Comparison of ENCODE assay signal across 8 cellular contexts in genomic region chr3:149129326-149130123, GRCh38. TPM values are rescaled to one million over a fixed set of nuclear protein-coding genes. Genes with fewer than 3 reads are reported as not detected.
A peak's percentile ranks its signal among the peaks of the same experiment; 100 is the strongest.
DNase-seq lines count a peak whose midpoint lies in the region; ATAC-seq, FAIRE-seq and TF ChIP-seq lines count a peak whose summit lies in the region.

A gene with protein sequence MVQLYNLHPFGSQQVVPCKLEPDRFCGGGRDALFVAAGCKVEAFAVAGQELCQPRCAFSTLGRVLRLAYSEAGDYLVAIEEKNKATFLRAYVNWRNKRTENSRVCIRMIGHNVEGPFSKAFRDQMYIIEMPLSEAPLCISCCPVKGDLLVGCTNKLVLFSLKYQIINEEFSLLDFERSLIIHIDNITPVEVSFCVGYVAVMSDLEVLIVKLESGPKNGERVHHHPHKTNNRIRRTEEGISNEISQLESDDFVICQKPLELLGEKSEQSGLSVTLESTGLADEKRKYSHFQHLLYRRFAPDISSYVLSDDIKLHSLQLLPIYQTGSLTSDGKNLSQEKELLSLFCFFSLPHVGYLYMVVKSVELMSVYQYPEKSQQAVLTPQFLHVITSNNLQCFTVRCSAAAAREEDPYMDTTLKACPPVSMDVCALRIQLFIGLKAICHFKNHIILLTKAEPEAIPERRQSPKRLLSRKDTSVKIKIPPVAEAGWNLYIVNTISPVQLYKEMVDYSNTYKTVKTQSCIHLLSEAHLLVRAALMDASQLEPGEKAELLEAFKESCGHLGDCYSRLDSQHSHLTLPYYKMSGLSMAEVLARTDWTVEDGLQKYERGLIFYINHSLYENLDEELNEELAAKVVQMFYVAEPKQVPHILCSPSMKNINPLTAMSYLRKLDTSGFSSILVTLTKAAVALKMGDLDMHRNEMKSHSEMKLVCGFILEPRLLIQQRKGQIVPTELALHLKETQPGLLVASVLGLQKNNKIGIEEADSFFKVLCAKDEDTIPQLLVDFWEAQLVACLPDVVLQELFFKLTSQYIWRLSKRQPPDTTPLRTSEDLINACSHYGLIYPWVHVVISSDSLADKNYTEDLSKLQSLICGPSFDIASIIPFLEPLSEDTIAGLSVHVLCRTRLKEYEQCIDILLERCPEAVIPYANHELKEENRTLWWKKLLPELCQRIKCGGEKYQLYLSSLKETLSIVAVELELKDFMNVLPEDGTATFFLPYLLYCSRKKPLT (plus strand): TSS chr3:149129638. CDS start chr3:149129724, 86 bp downstream.

- H3K4me3 ChIP-seq in keratinocyte (ENCODE audit: control insufficient read depth in 2 of 3, extremely low read depth in 1 of 3, insufficient read depth in 2 of 3, low read depth in 1 of 3, low read length in 3 of 3) = peak within 1 kb of the TSS; percentile 90 to 98 (median 96)

- no peak for TF ChIP-seq CTCF in keratinocyte (optimal IDR thresholded peaks at IDR 0.05 in 1 of 3, IDR thresholded peaks at IDR 0.05 in 1 of 3, conservative IDR thresholded peaks at IDR 0.05 in 1 of 3; ENCODE audit: extremely low read depth in 1 of 3, insufficient read depth in 2 of 3, low read length in 3 of 3)

- H3K4me1 ChIP-seq in keratinocyte (ENCODE audit: control insufficient read depth, extremely low read depth, insufficient read depth, low read length) = peaks cover 11% of the 10 kb centered on the region

- FAIRE-seq in keratinocyte (lab: Jason Lieb, UNC) = no peak

- H3K9me3 ChIP-seq in keratinocyte (ENCODE audit: control insufficient read depth, low read depth, low read length) = no peaks in the 10 kb centered on the region

- peak within 1 kb of the TSS; percentile 88 for H2AFZ ChIP-seq in keratinocyte (ENCODE audit: control insufficient read depth, low read length)

- no peaks in the 10 kb centered on the region for H3K27me3 ChIP-seq in keratinocyte (ENCODE audit: control insufficient read depth, extremely low read depth, insufficient read depth, low read length)

- H3K79me2 ChIP-seq in keratinocyte (ENCODE audit: control insufficient read depth, insufficient read depth, low read length) = peaks cover 16% of the 10 kb centered on the region

- H3K27ac ChIP-seq in keratinocyte (ENCODE audit: control insufficient read depth, insufficient read depth, low read length) = peak within 1 kb of the TSS; percentile 74

- dilution Hi-C loops in keratinocyte (cut with MboI; ENCODE audit: extremely low pct_ligation_motif_present, low sequenced_read_pairs) = no loop called here

- H3K4me2 ChIP-seq in keratinocyte (ENCODE audit: control insufficient read depth, extremely low read depth, insufficient read depth, low read depth, low read length) = peak within 1 kb of the TSS; percentile 94

- peak; percentile 89 for TF ChIP-seq POLR2A in GM19193 (IDR thresholded peaks at IDR 0.05; ENCODE audit: extremely low read depth, insufficient read depth, insufficient read length)

- H3K36me3 ChIP-seq in keratinocyte (ENCODE audit: control insufficient read depth in 2 of 2, extremely low read depth in 1 of 2, insufficient read depth in 2 of 2, low read length in 2 of 2) = no peaks in the 10 kb centered on the region

- DNase-seq in Ammon's horn (ENCODE audit: low spot score) (peak; percentile 94), NCI-H446 treated with DMSO at 0.1 percent for 48 hours (lab: John Stamatoyannopoulos, UW) (peak; percentile 79), cerebellar cortex (ENCODE audit: low spot score) (peak; percentile 87), keratinocyte (ENCODE audit: low read depth, low spot score) (peak; percentile 9)
- peak; percentile 58 to 64 for DNase-seq in stimulated activated CD4-positive, alpha-beta T cell treated with anti-CD3 and anti-CD28 coated beads, Interleukin-15, amount 100 ng/mL, for 1 hour (ENCODE audit: low read depth in 1 of 2, low spot score in 1 of 2)

- ATAC-seq in HG03432 (IDR thresholded peaks at IDR 0.05; ENCODE audit: unreplicated experiment) = peak; percentile 95
- peak; percentile 92 to 93 for ATAC-seq in activated CD4-positive, CD25-positive, alpha-beta regulatory T cell treated with anti-CD3 and anti-CD28 coated beads, Interleukin-2, amount 50 U/mL, for 24 hours

- H3K9me1 ChIP-seq in keratinocyte (ENCODE audit: control insufficient read depth, extremely low read depth, insufficient read depth, low read length) = no peaks in the 10 kb centered on the region

- H4K20me1 ChIP-seq in keratinocyte (ENCODE audit: control insufficient read depth, extremely low read depth, insufficient read depth, low read length) = no peaks in the 10 kb centered on the region

- peak within 1 kb of the TSS; percentile 86 for H3K9ac ChIP-seq in keratinocyte (ENCODE audit: control insufficient read depth, extremely low read depth, insufficient read depth, low read length)

RNA-seq across cellular contexts. Expression of the gene that starts here (rescaled TPM):
- 10.3 to 12.9 TPM (median 12.2 TPM) in 3 replicates for polyA plus RNA-seq in keratinocyte
- 6.4 TPM for polyA plus RNA-seq in keratinocyte (2011; ENCODE audit: low read depth)
- polyA plus RNA-seq in keratinocyte (2011; cell fraction: cytosol; rRNA removed) = 8.0 and 14.5 TPM in 2 replicates
- polyA plus RNA-seq in keratinocyte (2011; cell fraction: nucleus; rRNA removed) = 15.0 and 15.5 TPM in 2 replicates
- polyA plus RNA-seq in keratinocyte (2012; ENCODE audit: low replicate concordance) = 5.5 and 8.8 TPM in 2 replicates
- 5.8 to 16.1 TPM (median 8.9 TPM) in 3 replicates for polyA minus RNA-seq in keratinocyte
- polyA minus RNA-seq in keratinocyte (2011; cell fraction: cytosol; rRNA and poly(A)+ RNA removed) = 7.7 TPM
- 7.7 and 13.0 TPM in 2 replicates for polyA minus RNA-seq in keratinocyte (2011; cell fraction: nucleus; rRNA and poly(A)+ RNA removed)

Comparison
In these comparisons a context has a peak if more than half of its experiments do, and no peak if none do; other contexts are left out.
1. Peak in every context shown above with its lines: DNase-seq, ATAC-seq, H3K4me3 ChIP-seq and H3K27ac ChIP-seq.
2. DNase-seq: peak in every context shown above with its lines; median percentile 94 in Ammon's horn; 87 in cerebellar cortex; 79 in NCI-H446 treated with DMSO at 0.1 percent for 48 hours; 61 in stimulated activated CD4-positive, alpha-beta T cell treated with anti-CD3 and anti-CD28 coated beads, Interleukin-15, amount 100 ng/mL, for 1 hour; 9 in keratinocyte.